In the genomic region with DNA sequence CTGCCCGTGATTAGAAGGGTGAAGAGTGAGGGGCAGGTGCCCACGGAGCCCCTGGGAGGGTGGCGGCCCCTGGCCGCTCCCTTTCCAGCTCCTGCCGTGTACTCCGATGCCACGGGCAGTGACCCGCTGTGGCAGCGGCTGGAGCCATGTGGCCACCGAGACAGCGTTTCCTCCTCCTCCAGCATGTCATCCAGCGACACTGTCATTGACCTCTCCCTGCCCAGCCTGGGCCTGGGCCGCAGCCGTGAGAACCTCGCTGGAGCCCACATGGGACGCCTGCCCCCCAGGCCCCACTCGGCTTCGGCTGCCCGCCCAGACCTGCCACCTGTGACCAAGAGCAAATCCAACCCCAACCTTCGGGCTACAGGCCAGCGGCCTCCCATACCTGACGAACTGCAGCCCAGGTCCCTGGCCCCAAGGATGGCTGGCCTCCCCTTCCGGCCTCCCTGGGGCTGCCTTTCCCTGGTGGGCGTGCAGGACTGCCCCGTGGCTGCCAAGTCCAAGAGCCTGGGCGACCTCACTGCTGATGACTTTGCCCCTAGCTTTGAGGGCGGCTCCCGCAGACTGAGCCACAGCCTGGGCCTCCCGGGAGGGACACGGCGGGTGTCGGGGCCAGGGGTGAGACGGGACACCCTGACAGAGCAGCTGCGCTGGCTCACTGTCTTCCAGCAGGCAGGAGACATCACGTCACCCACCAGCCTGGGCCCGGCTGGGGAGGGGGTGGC, we compare ENCODE assay signal across 1 cellular context.
TF ChIP-seq lines count a peak whose summit lies in the region.

No MANE protein-coding gene starts in this region.

TF ChIP-seq in HepG2, 621 proteins besides CTCF, POLR2A, EP300 and RAD21 (continues in another document):
- no peak for TF ChIP-seq THYN1 (CRISPR knock-in tag; IDR thresholded peaks at IDR 0.05; ENCODE audit: borderline replicate concordance, low read depth)
- TF ChIP-seq ZNF17 (CRISPR knock-in tag; IDR thresholded peaks at IDR 0.05) = no peak
- TF ChIP-seq DMTF1 (CRISPR knock-in tag; IDR thresholded peaks at IDR 0.05) = no peak
- no peak for TF ChIP-seq ZNF432 (CRISPR knock-in tag; IDR thresholded peaks at IDR 0.05; ENCODE audit: borderline replicate concordance)
- TF ChIP-seq HOXD1 (CRISPR knock-in tag; IDR thresholded peaks at IDR 0.05) = no peak
- TF ChIP-seq SOX5 (CRISPR knock-in tag; IDR thresholded peaks at IDR 0.05; ENCODE audit: borderline replicate concordance) = no peak
- TF ChIP-seq ZNF3 (CRISPR knock-in tag; IDR thresholded peaks at IDR 0.05) = no peak
- no peak for TF ChIP-seq ZNF780A (CRISPR knock-in tag; IDR thresholded peaks at IDR 0.05)
- TF ChIP-seq AKAP8 (CRISPR knock-in tag; IDR thresholded peaks at IDR 0.05) = peak; percentile 79; the same call in 1 of the 2 replicates
- no peak for TF ChIP-seq ZNF839 (CRISPR knock-in tag; IDR thresholded peaks at IDR 0.05; ENCODE audit: borderline replicate concordance)
- TF ChIP-seq LCORL (IDR thresholded peaks at IDR 0.05) = no peak
- no peak for TF ChIP-seq LCORL (CRISPR knock-in tag; IDR thresholded peaks at IDR 0.05)
- TF ChIP-seq ZNF484 (CRISPR knock-in tag; IDR thresholded peaks at IDR 0.05; ENCODE audit: borderline replicate concordance, low read depth) = no peak
- no peak for TF ChIP-seq SATB2 (CRISPR knock-in tag; IDR thresholded peaks at IDR 0.05)
- TF ChIP-seq ARID2 (CRISPR knock-in tag; IDR thresholded peaks at IDR 0.05; ENCODE audit: borderline replicate concordance) = no peak
- TF ChIP-seq ZNF75D (CRISPR knock-in tag; IDR thresholded peaks at IDR 0.05; ENCODE audit: borderline replicate concordance) = no peak
- no peak for TF ChIP-seq SRSF1 (optimal IDR thresholded peaks at IDR 0.05; ENCODE audit: low read depth, low read length)
- TF ChIP-seq ATRX (CRISPR knock-in tag; IDR thresholded peaks at IDR 0.05; ENCODE audit: borderline replicate concordance) = no peak
- no peak for TF ChIP-seq RELA (CRISPR knock-in tag; IDR thresholded peaks at IDR 0.05)
- no peak for TF ChIP-seq RNF219 (CRISPR knock-in tag; IDR thresholded peaks at IDR 0.05)
- no peak for TF ChIP-seq ZBTB46 (CRISPR knock-in tag; IDR thresholded peaks at IDR 0.05; ENCODE audit: borderline replicate concordance)
- TF ChIP-seq DMAP1 (CRISPR knock-in tag; IDR thresholded peaks at IDR 0.05) = no peak
- TF ChIP-seq AGO1 (IDR thresholded peaks at IDR 0.05; ENCODE audit: low read depth, low read length, poor library complexity, severe bottlenecking) = peak; percentile 60
- TF ChIP-seq MIXL1 (CRISPR knock-in tag; IDR thresholded peaks at IDR 0.05) = no peak
- TF ChIP-seq ZNF777 (CRISPR knock-in tag; IDR thresholded peaks at IDR 0.05) = no peak
- TF ChIP-seq, protein P1, sequence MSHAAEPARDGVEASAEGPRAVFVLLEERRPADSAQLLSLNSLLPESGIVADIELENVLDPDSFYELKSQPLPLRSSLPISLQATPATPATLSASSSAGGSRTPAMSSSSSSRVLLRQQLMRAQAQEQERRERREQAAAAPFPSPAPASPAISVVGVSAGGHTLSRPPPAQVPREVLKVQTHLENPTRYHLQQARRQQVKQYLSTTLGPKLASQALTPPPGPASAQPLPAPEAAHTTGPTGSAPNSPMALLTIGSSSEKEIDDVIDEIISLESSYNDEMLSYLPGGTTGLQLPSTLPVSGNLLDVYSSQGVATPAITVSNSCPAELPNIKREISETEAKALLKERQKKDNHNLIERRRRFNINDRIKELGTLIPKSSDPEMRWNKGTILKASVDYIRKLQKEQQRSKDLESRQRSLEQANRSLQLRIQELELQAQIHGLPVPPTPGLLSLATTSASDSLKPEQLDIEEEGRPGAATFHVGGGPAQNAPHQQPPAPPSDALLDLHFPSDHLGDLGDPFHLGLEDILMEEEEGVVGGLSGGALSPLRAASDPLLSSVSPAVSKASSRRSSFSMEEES (CRISPR knock-in tag; IDR thresholded peaks at IDR 0.05) = no peak
- TF ChIP-seq ZNF761 (CRISPR knock-in tag; conservative IDR thresholded peaks at IDR 0.05) = no peak
- no peak for TF ChIP-seq TERF1 (CRISPR knock-in tag; IDR thresholded peaks at IDR 0.05)
- TF ChIP-seq ZNF354B (CRISPR knock-in tag; IDR thresholded peaks at IDR 0.05) = no peak
- no peak for TF ChIP-seq ZNF660 (CRISPR knock-in tag; IDR thresholded peaks at IDR 0.05; ENCODE audit: borderline replicate concordance, low read depth)
- no peak for TF ChIP-seq TBP (CRISPR knock-in tag; IDR thresholded peaks at IDR 0.05)
- no peak for TF ChIP-seq SIN3A (IDR thresholded peaks at IDR 0.05; ENCODE audit: borderline replicate concordance, low read depth, low read length)
- TF ChIP-seq, protein P2, sequence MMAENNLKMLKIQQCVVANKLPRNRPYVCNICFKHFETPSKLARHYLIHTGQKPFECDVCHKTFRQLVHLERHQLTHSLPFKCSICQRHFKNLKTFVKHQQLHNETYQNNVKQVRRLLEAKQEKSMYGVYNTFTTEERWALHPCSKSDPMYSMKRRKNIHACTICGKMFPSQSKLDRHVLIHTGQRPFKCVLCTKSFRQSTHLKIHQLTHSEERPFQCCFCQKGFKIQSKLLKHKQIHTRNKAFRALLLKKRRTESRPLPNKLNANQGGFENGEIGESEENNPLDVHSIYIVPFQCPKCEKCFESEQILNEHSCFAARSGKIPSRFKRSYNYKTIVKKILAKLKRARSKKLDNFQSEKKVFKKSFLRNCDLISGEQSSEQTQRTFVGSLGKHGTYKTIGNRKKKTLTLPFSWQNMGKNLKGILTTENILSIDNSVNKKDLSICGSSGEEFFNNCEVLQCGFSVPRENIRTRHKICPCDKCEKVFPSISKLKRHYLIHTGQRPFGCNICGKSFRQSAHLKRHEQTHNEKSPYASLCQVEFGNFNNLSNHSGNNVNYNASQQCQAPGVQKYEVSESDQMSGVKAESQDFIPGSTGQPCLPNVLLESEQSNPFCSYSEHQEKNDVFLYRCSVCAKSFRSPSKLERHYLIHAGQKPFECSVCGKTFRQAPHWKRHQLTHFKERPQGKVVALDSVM (CRISPR knock-in tag; IDR thresholded peaks at IDR 0.05) = peak; percentile 54
- peak; percentile 53 for TF ChIP-seq AGO2 (optimal IDR thresholded peaks at IDR 0.05; ENCODE audit: low read depth, low read length)
- no peak for TF ChIP-seq MEF2D (CRISPR knock-in tag; IDR thresholded peaks at IDR 0.05)
- TF ChIP-seq, protein P3, sequence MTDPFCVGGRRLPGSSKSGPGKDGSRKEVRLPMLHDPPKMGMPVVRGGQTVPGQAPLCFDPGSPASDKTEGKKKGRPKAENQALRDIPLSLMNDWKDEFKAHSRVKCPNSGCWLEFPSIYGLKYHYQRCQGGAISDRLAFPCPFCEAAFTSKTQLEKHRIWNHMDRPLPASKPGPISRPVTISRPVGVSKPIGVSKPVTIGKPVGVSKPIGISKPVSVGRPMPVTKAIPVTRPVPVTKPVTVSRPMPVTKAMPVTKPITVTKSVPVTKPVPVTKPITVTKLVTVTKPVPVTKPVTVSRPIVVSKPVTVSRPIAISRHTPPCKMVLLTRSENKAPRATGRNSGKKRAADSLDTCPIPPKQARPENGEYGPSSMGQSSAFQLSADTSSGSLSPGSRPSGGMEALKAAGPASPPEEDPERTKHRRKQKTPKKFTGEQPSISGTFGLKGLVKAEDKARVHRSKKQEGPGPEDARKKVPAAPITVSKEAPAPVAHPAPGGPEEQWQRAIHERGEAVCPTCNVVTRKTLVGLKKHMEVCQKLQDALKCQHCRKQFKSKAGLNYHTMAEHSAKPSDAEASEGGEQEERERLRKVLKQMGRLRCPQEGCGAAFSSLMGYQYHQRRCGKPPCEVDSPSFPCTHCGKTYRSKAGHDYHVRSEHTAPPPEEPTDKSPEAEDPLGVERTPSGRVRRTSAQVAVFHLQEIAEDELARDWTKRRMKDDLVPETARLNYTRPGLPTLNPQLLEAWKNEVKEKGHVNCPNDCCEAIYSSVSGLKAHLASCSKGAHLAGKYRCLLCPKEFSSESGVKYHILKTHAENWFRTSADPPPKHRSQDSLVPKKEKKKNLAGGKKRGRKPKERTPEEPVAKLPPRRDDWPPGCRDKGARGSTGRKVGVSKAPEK (CRISPR knock-in tag; IDR thresholded peaks at IDR 0.05; ENCODE audit: borderline replicate concordance) = no peak
- no peak for TF ChIP-seq ATF4 (CRISPR knock-in tag; IDR thresholded peaks at IDR 0.05)
- no peak for TF ChIP-seq ARHGAP35 (CRISPR knock-in tag; IDR thresholded peaks at IDR 0.05; ENCODE audit: borderline replicate concordance)
- 0 out of 2 replicates have a peak, but pooled peaks have one; percentile 25 for TF ChIP-seq ZNF607 (CRISPR knock-in tag; IDR thresholded peaks at IDR 0.05; ENCODE audit: borderline replicate concordance)
- TF ChIP-seq ZNF12 (CRISPR knock-in tag; IDR thresholded peaks at IDR 0.05) = no peak
- TF ChIP-seq ZC3H13 (CRISPR knock-in tag; IDR thresholded peaks at IDR 0.05) = peak; percentile 41; the same call in 1 of the 2 replicates
- no peak for TF ChIP-seq ZSCAN30 (CRISPR knock-in tag; IDR thresholded peaks at IDR 0.05)
- peak; percentile 92 for TF ChIP-seq EZH2 (conservative IDR thresholded peaks at IDR 0.05; ENCODE audit: low read depth, low read length)
- no peak for TF ChIP-seq ATAD3A (CRISPR knock-in tag; IDR thresholded peaks at IDR 0.05)
- TF ChIP-seq NCOA1 (CRISPR knock-in tag; IDR thresholded peaks at IDR 0.05) = no peak
- no peak for TF ChIP-seq ZNF549 (CRISPR knock-in tag; IDR thresholded peaks at IDR 0.05)
- TF ChIP-seq KDM2A (CRISPR knock-in tag; IDR thresholded peaks at IDR 0.05; ENCODE audit: borderline replicate concordance, low read depth) = peak; percentile 72; the same call in 1 of the 2 replicates
- TF ChIP-seq MAFK (conservative IDR thresholded peaks at IDR 0.05 in 1 of 2, IDR thresholded peaks at IDR 0.05 in 1 of 2; ENCODE audit: low read length in 2 of 2) = no peak
- TF ChIP-seq MAX (IDR thresholded peaks at IDR 0.05) = no peak
- no peak for TF ChIP-seq SKI (IDR thresholded peaks at IDR 0.05; ENCODE audit: partially characterized antibody)
- no peak for TF ChIP-seq PHF20 (CRISPR knock-in tag; IDR thresholded peaks at IDR 0.05)
